In the genomic region with DNA sequence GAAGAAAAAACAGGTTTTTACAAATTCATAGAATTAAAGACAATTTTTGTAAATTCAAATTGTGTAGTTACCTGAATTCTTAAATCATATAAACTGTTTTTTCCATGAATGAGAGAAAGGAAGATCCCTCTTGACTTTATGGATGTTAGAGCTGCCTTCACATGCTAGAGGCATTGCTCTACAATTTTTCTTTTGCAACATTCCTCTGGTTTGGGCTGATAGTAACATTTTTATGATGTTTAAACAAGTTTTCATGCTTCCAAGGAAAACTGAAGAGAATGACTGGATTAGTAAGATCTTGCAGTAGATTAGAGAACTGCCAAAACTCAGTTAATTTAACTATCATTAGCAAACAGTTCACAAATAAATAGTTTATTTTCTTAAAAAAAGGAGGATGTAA, we compare ENCODE assay signal across 16 cellular contexts.
"Had no signal": no experiment of that assay in that cellular context is flagged by ENCODE, and none has a peak within 500 bp of the region (broad histone marks: within the 10 kb centered on the region; RNA-seq: fewer than 3 reads in every experiment).

No MANE protein-coding gene starts in this region.

- H3K4me1 ChIP-seq: adrenal gland, lower lobe of right lung, upper lobe of right lung had no signal

- H3K27me3 ChIP-seq: adrenal gland, dorsolateral prefrontal cortex, upper lobe of right lung had no signal

- H3K36me3 ChIP-seq: adrenal gland, lower lobe of right lung, upper lobe of right lung had no signal

- H3K27me3 Mint-ChIP-seq: activated CD4-positive, alpha-beta T cell treated with anti-CD3 and anti-CD28 coated beads for 36 hours had no signal

- H3K4me1 Mint-ChIP-seq: activated CD4-positive, alpha-beta T cell treated with anti-CD3 and anti-CD28 coated beads for 36 hours; activated naive CD4-positive, alpha-beta T cell treated with anti-CD3 and anti-CD28 coated beads, Interleukin-2, amount 50 U/mL, for 24 hours; nephron had no signal

- H3K27ac ChIP-seq: adrenal gland, dorsolateral prefrontal cortex, lower lobe of right lung, upper lobe of right lung had no signal

- H3K9me3 Mint-ChIP-seq: nephron had no signal

- ATAC-seq: activated CD4-positive, alpha-beta T cell treated with anti-CD3 and anti-CD28 coated beads for 36 hours; left colon; lower lobe of right lung; upper lobe of right lung had no signal

- H3K9me3 ChIP-seq: adrenal gland, lower lobe of right lung, upper lobe of right lung had no signal

- H3K4me3 ChIP-seq: adrenal gland, dorsolateral prefrontal cortex, lower lobe of right lung, upper lobe of right lung had no signal

- H3K4me3 Mint-ChIP-seq: activated CD4-positive, alpha-beta T cell treated with anti-CD3 and anti-CD28 coated beads for 36 hours; activated naive CD4-positive, alpha-beta T cell treated with anti-CD3 and anti-CD28 coated beads, Interleukin-2, amount 50 U/mL, for 24 hours; nephron had no signal

- DNase-seq: activated CD4-positive, alpha-beta T cell treated with anti-CD3 and anti-CD28 coated beads for 36 hours; activated CD4-positive, alpha-beta T cell treated with anti-CD3 and anti-CD28 coated beads, Interleukin-2, amount 50 U/mL, for 48 hours; activated gamma-delta T cell; adrenal gland; dorsolateral prefrontal cortex; left colon; lower lobe of right lung; retina; stimulated activated CD4-positive, alpha-beta T cell treated with anti-CD3 and anti-CD28 coated beads, Interleukin-12 subunit alpha, Interleukin-12 subunit beta, amount 100 ng/mL, for 4 hours; stimulated activated CD4-positive, alpha-beta T cell treated with anti-CD3 and anti-CD28 coated beads, Interleukin-1b, Interleukin-23, amount 100 ng/mL, for 48 hours; stimulated activated CD8-positive, alpha-beta memory T cell treated with anti-CD3 and anti-CD28 coated beads, Interleukin-4, amount 100 ng/mL, for 48 hours; stimulated activated naive CD4-positive, alpha-beta T cell; T-helper 2 cell; upper lobe of right lung had no signal

- H3K27ac Mint-ChIP-seq: activated CD4-positive, alpha-beta T cell treated with anti-CD3 and anti-CD28 coated beads for 36 hours; activated naive CD4-positive, alpha-beta T cell treated with anti-CD3 and anti-CD28 coated beads, Interleukin-2, amount 50 U/mL, for 24 hours; nephron had no signal

- H3K36me3 Mint-ChIP-seq: activated naive CD4-positive, alpha-beta T cell treated with anti-CD3 and anti-CD28 coated beads, Interleukin-2, amount 50 U/mL, for 24 hours had no signal
